In the genomic region with DNA sequence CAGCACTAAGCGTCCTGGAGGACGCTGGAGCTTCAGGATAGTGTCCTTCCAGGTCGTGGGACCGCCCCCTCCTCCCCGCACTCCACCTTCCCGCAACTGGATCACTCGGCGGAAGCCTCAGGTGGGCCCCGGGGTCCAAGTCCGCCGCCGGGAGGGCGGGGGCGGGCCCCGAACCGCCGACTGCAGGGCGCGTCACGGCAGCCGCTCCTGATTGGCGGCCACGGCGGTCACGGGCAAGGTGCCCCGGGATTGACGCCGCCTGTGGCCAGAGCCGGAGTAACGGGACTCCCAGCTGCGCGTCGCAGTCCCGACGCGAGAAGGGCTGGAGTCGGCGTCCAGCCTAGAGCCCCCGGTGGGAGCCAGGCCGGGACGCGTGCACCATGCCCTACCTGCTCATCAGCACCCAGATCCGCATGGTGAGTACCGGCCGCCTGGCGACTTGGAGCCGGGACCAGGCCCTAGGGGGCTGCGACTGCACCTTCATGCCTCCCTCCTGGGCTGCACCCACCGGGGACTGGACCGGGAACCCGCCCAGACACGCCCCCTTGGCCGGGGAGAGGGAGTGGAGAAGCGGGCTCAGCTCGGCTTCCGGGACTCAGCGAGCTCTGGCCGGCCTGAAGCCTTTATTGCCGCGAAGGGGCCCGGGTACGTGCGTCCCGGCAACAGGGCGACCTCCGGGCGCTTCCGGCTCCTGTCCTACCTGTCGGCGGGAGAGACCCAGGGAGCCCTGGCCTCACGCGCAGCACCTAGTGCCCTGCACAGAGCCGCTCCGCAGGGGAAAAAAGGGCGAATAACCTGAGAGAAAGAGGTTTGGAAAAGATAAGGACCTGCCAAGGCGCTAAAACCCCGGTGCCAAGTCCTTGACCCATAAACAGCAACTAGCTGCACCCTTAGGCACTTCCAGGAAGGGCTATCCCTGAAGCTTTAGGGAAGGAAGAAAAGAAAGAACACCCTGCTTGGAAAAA, we compare ENCODE assay signal across 8 cellular contexts. TPM values are rescaled to one million over a fixed set of nuclear protein-coding genes. Genes with fewer than 3 reads are reported as not detected.
DNase-seq lines count a peak whose midpoint lies in the region; ATAC-seq lines count a peak whose summit lies in the region.

A gene (plus strand): TSS at position 268 of the 965 bp plus-strand sequence. CDS start 113 bp downstream, at position 381.

- peak within 1 kb of the TSS; percentile 64 for H4K91ac ChIP-seq in mesenchymal stem cell (ENCODE audit: low read length)

- peak within 1 kb of the TSS in 1 of 2 experiments; percentile 94 for H3K14ac ChIP-seq in mesenchymal stem cell (ENCODE audit: low read length in 2 of 2)

- peak within 1 kb of the TSS; percentile 56 for H3K27ac Mint-ChIP-seq in stimulated activated effector memory CD8-positive, alpha-beta T cell treated with anti-CD3 and anti-CD28 coated beads, Interleukin-12 subunit alpha, Interleukin-12 subunit beta, amount 100 ng/mL, for 72 hours

- ATAC-seq in GM21723 (IDR thresholded peaks at IDR 0.05; ENCODE audit: unreplicated experiment): peak; percentile 56
- ATAC-seq in stimulated activated effector memory CD8-positive, alpha-beta T cell treated with anti-CD3 and anti-CD28 coated beads, Interleukin-12 subunit alpha, Interleukin-12 subunit beta, amount 100 ng/mL, for 72 hours: peak; percentile 73

- H2BK15ac ChIP-seq in mesenchymal stem cell (ENCODE audit: low read depth, poor library complexity, severe bottlenecking): peak within 1 kb of the TSS; percentile 82

- H3K9ac ChIP-seq in mesenchymal stem cell (ENCODE audit: low read length): peak within 1 kb of the TSS; percentile 67

- H3K9me3 ChIP-seq in effector memory CD4-positive, alpha-beta T cell (ENCODE audit: control insufficient read depth, low read length): no peaks in the 10 kb centered on the region
- H3K9me3 ChIP-seq in mesenchymal stem cell (ENCODE audit: control insufficient read depth, low read length): no peaks in the 10 kb centered on the region

- peak within 1 kb of the TSS; percentile 25 to 61 for H2BK12ac ChIP-seq in mesenchymal stem cell (ENCODE audit: low read length in 2 of 2)

- peaks cover 26% of the 10 kb centered on the region for H3K4me1 ChIP-seq in effector memory CD4-positive, alpha-beta T cell (ENCODE audit: control insufficient read depth, insufficient read depth, low read length, poor library complexity, severe bottlenecking)
- H3K4me1 ChIP-seq in mesenchymal stem cell (ENCODE audit: control insufficient read depth, insufficient read depth, low read depth, low read length): peaks cover 52% of the 10 kb centered on the region

- H3K23ac ChIP-seq in mesenchymal stem cell (ENCODE audit: low read length in 2 of 2): peak within 1 kb of the TSS in 1 of 2 experiments; percentile 91

- H2AK5ac ChIP-seq in mesenchymal stem cell (ENCODE audit: low read length, severe bottlenecking): no peak within 1 kb of the TSS

- H3K36me3 Mint-ChIP-seq in stimulated activated effector memory CD8-positive, alpha-beta T cell treated with anti-CD3 and anti-CD28 coated beads, Interleukin-12 subunit alpha, Interleukin-12 subunit beta, amount 100 ng/mL, for 72 hours: peaks cover 45% of the 10 kb centered on the region

- H3K9me3 Mint-ChIP-seq in stimulated activated effector memory CD8-positive, alpha-beta T cell treated with anti-CD3 and anti-CD28 coated beads, Interleukin-12 subunit alpha, Interleukin-12 subunit beta, amount 100 ng/mL, for 72 hours: no peaks in the 10 kb centered on the region

- H3K27me3 ChIP-seq in effector memory CD4-positive, alpha-beta T cell (replicated peaks; ENCODE audit: control insufficient read depth, insufficient read depth, low read length, poor library complexity, severe bottlenecking): no peaks in the 10 kb centered on the region
- H3K27me3 ChIP-seq in mesenchymal stem cell (ENCODE audit: control insufficient read depth in 1 of 2, insufficient read depth in 1 of 2, low read length in 2 of 2): peaks cover 0 to 3% of the 10 kb centered on the region in 2 experiments

- peak within 1 kb of the TSS; percentile 37 to 73 for H3K4ac ChIP-seq in mesenchymal stem cell (ENCODE audit: low read depth in 1 of 2, low read length in 2 of 2)

- peaks cover 12% of the 10 kb centered on the region for H3K36me3 ChIP-seq in effector memory CD4-positive, alpha-beta T cell (ENCODE audit: control insufficient read depth, insufficient read depth, low read length)
- peaks cover 5 to 21% of the 10 kb centered on the region in 2 experiments for H3K36me3 ChIP-seq in mesenchymal stem cell (ENCODE audit: control insufficient read depth in 1 of 2, insufficient read depth in 2 of 2, low read depth in 1 of 2, low read length in 2 of 2)

- H3K4me3 ChIP-seq in effector memory CD4-positive, alpha-beta T cell (ENCODE audit: insufficient read depth, low read depth, low read length, poor library complexity, severe bottlenecking): peak within 1 kb of the TSS; percentile 77
- H3K4me3 ChIP-seq in mesenchymal stem cell (ENCODE audit: insufficient read depth in 1 of 2, low read depth in 1 of 2, low read length in 2 of 2): peak within 1 kb of the TSS; percentile 68 to 81

- DNase-seq in ELR (ENCODE audit: low read depth) (peak; percentile 69), NAMALWA (ENCODE audit: low spot score) (peak; percentile 77), mesenchymal stem cell (peak; percentile 85), Kasumi-1 (lab: John Stamatoyannopoulos, UW) (no peak)
- DNase-seq in activated CD4-positive, alpha-beta T cell treated with anti-CD3 and anti-CD28 coated beads, Interleukin-2, amount 50 U/mL, for 48 hours: peak; percentile 74 to 78
- peak; percentile 52 to 69 (median 64) for DNase-seq in effector memory CD4-positive, alpha-beta T cell
- peak; percentile 59 to 84 for DNase-seq in stimulated activated effector memory CD8-positive, alpha-beta T cell treated with anti-CD3 and anti-CD28 coated beads, Interleukin-12 subunit alpha, Interleukin-12 subunit beta, amount 100 ng/mL, for 72 hours (ENCODE audit: low spot score in 2 of 2)

- peak within 1 kb of the TSS; percentile 84 for H3K4me3 Mint-ChIP-seq in stimulated activated effector memory CD8-positive, alpha-beta T cell treated with anti-CD3 and anti-CD28 coated beads, Interleukin-12 subunit alpha, Interleukin-12 subunit beta, amount 100 ng/mL, for 72 hours

- peak within 1 kb of the TSS; percentile 78 to 89 for H3K18ac ChIP-seq in mesenchymal stem cell (ENCODE audit: low read depth in 1 of 2, low read length in 2 of 2)

- peak within 1 kb of the TSS; percentile 99 for H3K4me2 ChIP-seq in mesenchymal stem cell (ENCODE audit: low read length, poor library complexity, severe bottlenecking)

- peaks cover 3% of the 10 kb centered on the region for H3K79me1 ChIP-seq in mesenchymal stem cell (replicated peaks; ENCODE audit: low read length, poor library complexity, severe bottlenecking)

- H3K4me1 Mint-ChIP-seq in stimulated activated effector memory CD8-positive, alpha-beta T cell treated with anti-CD3 and anti-CD28 coated beads, Interleukin-12 subunit alpha, Interleukin-12 subunit beta, amount 100 ng/mL, for 72 hours: peaks cover 41% of the 10 kb centered on the region

- peak within 1 kb of the TSS; percentile 64 for H2BK120ac ChIP-seq in mesenchymal stem cell (ENCODE audit: low read depth, low read length)

- peak within 1 kb of the TSS; percentile 90 for H4K8ac ChIP-seq in mesenchymal stem cell (ENCODE audit: low read length)

- peak within 1 kb of the TSS; percentile 73 for H3K27ac ChIP-seq in effector memory CD4-positive, alpha-beta T cell (ENCODE audit: insufficient read depth, low read length, poor library complexity, severe bottlenecking)
- H3K27ac ChIP-seq in mesenchymal stem cell (ENCODE audit: low read length, poor library complexity, severe bottlenecking): no peak within 1 kb of the TSS

- peak within 1 kb of the TSS; percentile 95 for H2AFZ ChIP-seq in mesenchymal stem cell (ENCODE audit: low read depth, low read length)

- 1% methylated on average over 72 of the region's 77 CpGs for WGBS in mesenchymal stem cell

- no peak within 1 kb of the TSS for H2BK5ac ChIP-seq in mesenchymal stem cell (ENCODE audit: low read depth, low read length, poor library complexity, severe bottlenecking)

RNA-seq across cellular contexts. Expression of the gene that starts here (rescaled TPM):
- polyA plus RNA-seq in mesenchymal stem cell (2013, experiment 1 of 2): 8.8 TPM
- 8.8 TPM for polyA plus RNA-seq in mesenchymal stem cell (2013, experiment 2 of 2)

Comparison
In these comparisons a context has a peak if more than half of its experiments do, and no peak if none do; other contexts are left out.
1. DNase-seq: peak in ELR (single experiment), NAMALWA (single experiment), activated CD4-positive, alpha-beta T cell treated with anti-CD3 and anti-CD28 coated beads, Interleukin-2, amount 50 U/mL, for 48 hours (2 of 2), effector memory CD4-positive, alpha-beta T cell (3 of 3), mesenchymal stem cell (single experiment) and stimulated activated effector memory CD8-positive, alpha-beta T cell treated with anti-CD3 and anti-CD28 coated beads, Interleukin-12 subunit alpha, Interleukin-12 subunit beta, amount 100 ng/mL, for 72 hours (2 of 2); none in Kasumi-1 (0 of 2).